Comparison of ENCODE assay signal across 8 cellular contexts in genomic region chr9:1009101-1009707, GRCh38. TPM values are rescaled to one million over a fixed set of nuclear protein-coding genes. Genes with fewer than 3 reads are reported as not detected.
DNase-seq lines count a peak whose midpoint lies in the region; ATAC-seq, FAIRE-seq and TF ChIP-seq lines count a peak whose summit lies in the region.

No MANE protein-coding gene starts in this region.

- ATAC-seq in GM21526 (IDR thresholded peaks at IDR 0.05; ENCODE audit: low FRiP score, unreplicated experiment) (peak; percentile 94), Panc1 (peak; percentile 85)

- in situ Hi-C loops in Panc1 (cut with HindIII; ENCODE audit: low pct_unique_long_range_greater_than_20kb, low sequenced_read_pairs) = no loop called here

- no peaks in the 10 kb centered on the region for H3K36me3 ChIP-seq in Panc1 (ENCODE audit: control insufficient read depth, insufficient read depth, low read length)
- H3K36me3 ChIP-seq in testis (ENCODE audit: low read depth, missing control alignments) = no peaks in the 10 kb centered on the region

- FAIRE-seq in HTR-8/SVneo (lab: Jason Lieb, UNC) = peak; percentile 52

- no peaks in the 10 kb centered on the region for H3K9me3 ChIP-seq in Panc1 (ENCODE audit: control insufficient read depth, insufficient read depth, low read depth, low read length)
- no peaks in the 10 kb centered on the region for H3K9me3 ChIP-seq in testis

- DNase-seq in Daoy (ENCODE audit: low read depth) (peak; percentile 92), HTR-8/SVneo (ENCODE audit: insufficient read length, low spot score) (peak; percentile 50), Panc1 (ENCODE audit: low read depth, low spot score) (peak; percentile 42), fibroblast of the conjunctiva (ENCODE audit: low read depth) (peak; percentile 63), nucleus accumbens (lab: John Stamatoyannopoulos, UW) (peak in 52 of 56 donors; percentile 5 to 90 (median 57)), testis (peak; percentile 90)
- peak; percentile 85 to 87 for DNase-seq in activated T-cell treated with anti-CD3 and anti-CD28 coated beads, Interleukin-2, amount 50 U/mL, for 48 hours

- 6 to 11% methylated on average over 14 of the region's 14 CpGs for WGBS in testis, 2 donors

- TF ChIP-seq CTCF in Panc1 (IDR thresholded peaks at IDR 0.05) (peak; percentile 77), testis (IDR thresholded peaks at IDR 0.05) (peak; percentile 75 to 92 (median 91))

- intact Hi-C loops in Panc1 (cut with micrococcal nuclease; ENCODE audit: unreplicated experiment) (no loop called here), testis (cut with DNase I; ENCODE audit: low total_unique reads) (no loop called here)

- POLR2A ChIA-PET in Panc1 (lab: Charles Lee) = no interaction called here

- H3K27me3 ChIP-seq in Panc1 (ENCODE audit: control insufficient read depth, insufficient read depth, low read length) (no peaks in the 10 kb centered on the region), testis (no peaks in the 10 kb centered on the region)

- BruUV-seq in Panc1 (replicated peaks; lab: Mats Ljungman, UMichigan) = no TSS peak

- H3K4me1 ChIP-seq in Panc1 (ENCODE audit: control insufficient read depth, insufficient read depth, low read length) (no peaks in the 10 kb centered on the region), testis (no peaks in the 10 kb centered on the region)

- H3K27ac ChIP-seq in Panc1 (ENCODE audit: low read length) = no peak overlapping the region
- H3K27ac ChIP-seq in testis = no peak overlapping the region

- H3K4me3 ChIP-seq in Panc1 (ENCODE audit: low read depth in 2 of 2, low read length in 2 of 2) (no peak overlapping the region), testis (no peak overlapping the region)

- CTCF ChIA-PET in Panc1 (lab: Charles Lee) = interaction anchor here (0.6 to 1.0 kb wide), 2 partner anchors 113 to 981 kb away, joined by 4 to 8 read pairs; no protein-coding TSS in a partner anchor

- TF ChIP-seq POLR2A in testis (IDR thresholded peaks at IDR 0.05) = no peak

RNA-seq across cellular contexts. Expression of gene DMRT3, which starts 32.7 kb away (rescaled TPM):
- total RNA-seq in Daoy (2014; rRNA removed; shearing (Covaris generic)) = not detected in 2 replicates
- total RNA-seq in Panc1 (2021; ENCODE audit: unreplicated experiment) (not detected), testis (10 to 100 TPM in 1 of 2 donors, 1 to 10 TPM in 1; 6.3 to 11.8 TPM)
- not detected for polyA plus RNA-seq in Panc1 (2012; ENCODE audit: insufficient read length)
- polyA plus RNA-seq in testis (ENCODE audit: insufficient read depth, low read depth, low replicate concordance) = 6.7 TPM

RNA-seq across cellular contexts. Expression of gene DMRT2, which starts 41.0 kb away (rescaled TPM):
- total RNA-seq in Daoy (2014; rRNA removed; shearing (Covaris generic)) = 14.4 and 15.4 TPM in 2 replicates
- not detected for total RNA-seq in Panc1 (2021; ENCODE audit: unreplicated experiment)
- not detected for polyA plus RNA-seq in Panc1 (2012; ENCODE audit: insufficient read length)
- 1 to 10 TPM; 1.7 to 4.6 TPM for total RNA-seq in testis
- polyA plus RNA-seq in testis (ENCODE audit: insufficient read depth, low read depth, low replicate concordance) = 2.1 TPM

Comparison
In these comparisons a context has a peak if more than half of its experiments do, and no peak if none do; other contexts are left out.
1. DNase-seq: peak in every context shown above with its lines; median percentile 92 in Daoy; 90 in testis; 86 in activated T-cell treated with anti-CD3 and anti-CD28 coated beads, Interleukin-2, amount 50 U/mL, for 48 hours; 63 in fibroblast of the conjunctiva; 57 in nucleus accumbens; 50 in HTR-8/SVneo; 42 in Panc1.